In genomic region chr6:12118604-12119003, GRCh38 we compare ENCODE assay signal across 18 cellular contexts.
DNase-seq lines count a peak whose midpoint lies in the region; ATAC-seq and TF ChIP-seq lines count a peak whose summit lies in the region.
"Had no signal": no experiment of that assay in that cellular context is flagged by ENCODE, and none has a peak within 500 bp of the region (broad histone marks: within the 10 kb centered on the region; RNA-seq: fewer than 3 reads in every experiment).

No MANE protein-coding gene starts in this region.

- TF ChIP-seq CTCF in Calu3 (IDR thresholded peaks at IDR 0.05; ENCODE audit: unreplicated experiment) (no peak), activated B cell treated with CpG ODN at 0.5 μM for 24 hours (IDR thresholded peaks at IDR 0.05) (no peak), thyroid gland (IDR thresholded peaks at IDR 0.05) (no peak)

- no peak overlapping the region for H3K4me3 ChIP-seq in thyroid gland (replicated peaks in 1 of 3)
- H3K4me3 ChIP-seq: HAP-1, heart left ventricle, neural progenitor cell, transverse colon had no signal

- BruUV-seq in Calu3 (replicated peaks; lab: Mats Ljungman, UMichigan) = no TSS peak

- no peak for TF ChIP-seq POLR2A in thyroid gland (IDR thresholded peaks at IDR 0.05)

- no peaks in the 10 kb centered on the region for H3K27me3 Mint-ChIP-seq in activated CD4-positive, alpha-beta T cell treated with anti-CD3 and anti-CD28 coated beads for 36 hours
- H3K27me3 Mint-ChIP-seq in Calu3 (ENCODE audit: unreplicated experiment) (no peaks in the 10 kb centered on the region), activated B cell treated with CpG ODN at 0.5 μM for 24 hours (no peaks in the 10 kb centered on the region), memory B cell (no peaks in the 10 kb centered on the region)

- H3K9me3 Mint-ChIP-seq in activated CD4-positive, alpha-beta T cell treated with anti-CD3 and anti-CD28 coated beads for 36 hours (ENCODE audit: low read depth) = peaks cover 5% of the 10 kb centered on the region
- H3K9me3 Mint-ChIP-seq in Calu3 (ENCODE audit: low read depth, unreplicated experiment) (no peaks in the 10 kb centered on the region), activated B cell treated with CpG ODN at 0.5 μM for 24 hours (no peaks in the 10 kb centered on the region), memory B cell (peaks cover 2% of the 10 kb centered on the region)

- intact Hi-C loops in activated CD4-positive, alpha-beta T cell treated with anti-CD3 and anti-CD28 coated beads for 36 hours (cut with DNase I, micrococcal nuclease) = loop anchor here in 1 of 2 experiments (5.0 kb wide), 2 partner anchors 56 to 406 kb away; no protein-coding TSS in a partner anchor
- intact Hi-C loops in Calu3 (cut with micrococcal nuclease; ENCODE audit: unreplicated experiment) (no loop called here), activated B cell treated with CpG ODN at 0.5 μM for 24 hours (cut with micrococcal nuclease) (loop anchor here (1.0 to 5.0 kb wide), 6 partner anchors 14 to 107 kb away; no protein-coding TSS in a partner anchor), thyroid gland (cut with DNase I) (no loop called here)

- peaks cover 0 to 4% of the 10 kb centered on the region in 2 donors for H3K36me3 ChIP-seq in thyroid gland
- H3K36me3 ChIP-seq: HAP-1 had no signal

- POLR2A ChIA-PET in activated CD4-positive, alpha-beta T cell treated with anti-CD3 and anti-CD28 coated beads for 36 hours (lab: Charles Lee) = no interaction called here
- POLR2A ChIA-PET in activated B cell treated with CpG ODN at 0.5 μM for 24 hours (lab: Charles Lee) = interaction anchor here (0.6 to 2.5 kb wide), 12 partner anchors 12 to 405 kb away, joined by 3 to 19 read pairs (median 4); partner anchors contain the start of gene HIVEP1

- H3K4me1 Mint-ChIP-seq in activated CD4-positive, alpha-beta T cell treated with anti-CD3 and anti-CD28 coated beads for 36 hours = peaks cover 58% of the 10 kb centered on the region
- H3K4me1 Mint-ChIP-seq in Calu3 (ENCODE audit: low read depth, unreplicated experiment) (peaks cover 11% of the 10 kb centered on the region), activated B cell treated with CpG ODN at 0.5 μM for 24 hours (peaks cover 58% of the 10 kb centered on the region), memory B cell (peaks cover 40% of the 10 kb centered on the region)
- H3K4me1 Mint-ChIP-seq: neural progenitor cell had no signal

- no peak overlapping the region for H3K27ac ChIP-seq in thyroid gland
- H3K27ac ChIP-seq: heart left ventricle, neural progenitor cell had no signal

- H3K9me3 ChIP-seq in thyroid gland = no peaks in the 10 kb centered on the region
- H3K9me3 ChIP-seq: HAP-1, transverse colon had no signal

- peak overlapping the region; percentile 38 for H3K27ac Mint-ChIP-seq in activated CD4-positive, alpha-beta T cell treated with anti-CD3 and anti-CD28 coated beads for 36 hours
- H3K27ac Mint-ChIP-seq in Calu3 (ENCODE audit: unreplicated experiment) (peak overlapping the region; percentile 87), activated B cell treated with CpG ODN at 0.5 μM for 24 hours (peak overlapping the region; percentile 72), memory B cell (peak overlapping the region; percentile 80)
- H3K27ac Mint-ChIP-seq: neural progenitor cell had no signal

- no peaks in the 10 kb centered on the region for H3K4me1 ChIP-seq in thyroid gland
- H3K4me1 ChIP-seq: HAP-1 had no signal

- no peak overlapping the region for H3K4me3 Mint-ChIP-seq in activated CD4-positive, alpha-beta T cell treated with anti-CD3 and anti-CD28 coated beads for 36 hours
- H3K4me3 Mint-ChIP-seq in Calu3 (ENCODE audit: low read depth, unreplicated experiment) (no peak overlapping the region), activated B cell treated with CpG ODN at 0.5 μM for 24 hours (peak overlapping the region; percentile 35), memory B cell (no peak overlapping the region)
- H3K4me3 Mint-ChIP-seq: CD14-positive monocyte, endodermal cell, neural progenitor cell had no signal

- no peak for DNase-seq in activated CD4-positive, alpha-beta T cell treated with anti-CD3 and anti-CD28 coated beads for 36 hours
- no peak for DNase-seq in activated CD4-positive, alpha-beta T cell treated with anti-CD3 and anti-CD28 coated beads, Interleukin-2, amount 50 U/mL, for 4 hours
- DNase-seq in Calu3 (no peak), activated B cell treated with CpG ODN at 0.5 μM for 24 hours (no peak), memory B cell (ENCODE audit: low spot score in 2 of 2) (no peak), 8988T (no peak), mucosa of gallbladder (ENCODE audit: low spot score) (no peak), thyroid gland (no peak)
- DNase-seq: amniotic stem cell, cerebellar nuclear complex, DMS79 treated with DMSO at 0.1 percent for 48 hours, endodermal cell, heart left ventricle, NCI-H1417 treated with DMSO at 0.1 percent for 48 hours, transverse colon had no signal

- CTCF ChIA-PET in activated CD4-positive, alpha-beta T cell treated with anti-CD3 and anti-CD28 coated beads for 36 hours (lab: Charles Lee) = no interaction called here
- CTCF ChIA-PET in Calu3 (lab: Charles Lee) = no interaction called here
- CTCF ChIA-PET in activated B cell treated with CpG ODN at 0.5 μM for 24 hours (lab: Charles Lee) = interaction anchor here (1.0 kb wide), 2 partner anchors 115 to 462 kb away, joined by 3 to 5 read pairs; no protein-coding TSS in a partner anchor

- no peak for ATAC-seq in activated CD4-positive, alpha-beta T cell treated with anti-CD3 and anti-CD28 coated beads for 36 hours
- ATAC-seq in activated B cell treated with CpG ODN at 0.5 μM for 24 hours (ENCODE audit: low read depth) (no peak), memory B cell (ENCODE audit: low read depth) (no peak)
- ATAC-seq: heart left ventricle had no signal

- H3K27me3 ChIP-seq in thyroid gland = no peaks in the 10 kb centered on the region
- H3K27me3 ChIP-seq: heart left ventricle, neural progenitor cell, transverse colon had no signal

- peaks cover 77% of the 10 kb centered on the region for H3K36me3 Mint-ChIP-seq in activated CD4-positive, alpha-beta T cell treated with anti-CD3 and anti-CD28 coated beads for 36 hours (ENCODE audit: low read depth)
- H3K36me3 Mint-ChIP-seq in Calu3 (ENCODE audit: insufficient read depth, unreplicated experiment) (peaks cover 5% of the 10 kb centered on the region), activated B cell treated with CpG ODN at 0.5 μM for 24 hours (ENCODE audit: low read depth) (peaks cover 55% of the 10 kb centered on the region), memory B cell (peaks cover 27% of the 10 kb centered on the region)
